9 cellular contexts compared by ENCODE assay signal in genomic region chr14:58395565-58395814, GRCh38. TPM values are rescaled to one million over a fixed set of nuclear protein-coding genes. Genes with fewer than 3 reads are reported as not detected.
A peak's percentile ranks its signal among the peaks of the same experiment; 100 is the strongest.
DNase-seq lines count a peak whose midpoint lies in the region; ATAC-seq and TF ChIP-seq lines count a peak whose summit lies in the region.
"Had no signal": no experiment of that assay in that cellular context is flagged by ENCODE, and none has a peak within 500 bp of the region (broad histone marks: within the 10 kb centered on the region; RNA-seq: fewer than 3 reads in every experiment).

No MANE protein-coding gene starts in this region.

- no peaks in the 10 kb centered on the region for H3K9me3 Mint-ChIP-seq in progenitor cell of endocrine pancreas (ENCODE audit: low read depth)

- H3K36me3 Mint-ChIP-seq in progenitor cell of endocrine pancreas (ENCODE audit: insufficient read depth) = peaks cover 2% of the 10 kb centered on the region

- H3K9me3 ChIP-seq in DOHH2 (ENCODE audit: control insufficient read depth, insufficient read depth, low read length) (no peaks in the 10 kb centered on the region), SJCRH30 (replicated peaks) (no peaks in the 10 kb centered on the region), fibroblast of lung (ENCODE audit: control insufficient read depth, insufficient read depth, low read depth, low read length) (no peaks in the 10 kb centered on the region)

- H4K20me1 ChIP-seq in DOHH2 (ENCODE audit: control insufficient read depth, insufficient read depth, low read depth, low read length) (no peaks in the 10 kb centered on the region), fibroblast of lung (ENCODE audit: control insufficient read depth, extremely low read depth, insufficient read depth, low read length) (no peaks in the 10 kb centered on the region)

- peak overlapping the region; percentile 92 for H3K27ac Mint-ChIP-seq in progenitor cell of endocrine pancreas

- H3K27ac ChIP-seq in DOHH2 (ENCODE audit: low read depth, low read length) (no peak overlapping the region), SJCRH30 (no peak overlapping the region), fibroblast of lung (ENCODE audit: insufficient read depth, low read length) (no peak overlapping the region)

- no peaks in the 10 kb centered on the region for H3K27me3 ChIP-seq in DOHH2 (ENCODE audit: control insufficient read depth, low read length)
- H3K27me3 ChIP-seq in SJCRH30 = no peaks in the 10 kb centered on the region
- H3K27me3 ChIP-seq in fibroblast of lung (ENCODE audit: control insufficient read depth, insufficient read depth, low read length) = no peaks in the 10 kb centered on the region

- peaks cover 3% of the 10 kb centered on the region for H3K4me1 Mint-ChIP-seq in progenitor cell of endocrine pancreas (ENCODE audit: low read depth)

- H3F3A ChIP-seq in DOHH2 (ENCODE audit: control insufficient read depth, insufficient read depth) = 0 out of 2 replicates have a peak, but pooled peaks cover 9% of the 10 kb centered on the region

- H3K36me3 ChIP-seq in DOHH2 (ENCODE audit: control insufficient read depth, low read length) (no peaks in the 10 kb centered on the region), SJCRH30 (no peaks in the 10 kb centered on the region), fibroblast of lung (ENCODE audit: control insufficient read depth, insufficient read depth, low read length) (no peaks in the 10 kb centered on the region)

- H3K4me1 ChIP-seq in DOHH2 (ENCODE audit: control insufficient read depth, low read length) (peaks cover 15% of the 10 kb centered on the region), SJCRH30 (no peaks in the 10 kb centered on the region), fibroblast of lung (ENCODE audit: control insufficient read depth, extremely low read depth, insufficient read depth, low read length) (peaks cover 3% of the 10 kb centered on the region)

- H2AFZ ChIP-seq in fibroblast of lung (ENCODE audit: low read length) = peak overlapping the region; percentile 87

- no peak for DNase-seq in SJCRH30
- no peak for DNase-seq in fibroblast of lung (ENCODE audit: low read depth in 2 of 2)
- no peak for DNase-seq in progenitor cell of endocrine pancreas (ENCODE audit: low spot score, unreplicated experiment)
- DNase-seq in inferior parietal cortex (ENCODE audit: extremely low spot score) = no peak
- DNase-seq in activated CD4-positive, alpha-beta T cell treated with anti-CD3 and anti-CD28 coated beads for 48 hours = no peak

- H3K79me2 ChIP-seq in DOHH2 (ENCODE audit: control insufficient read depth, low read length) (no peaks in the 10 kb centered on the region), fibroblast of lung (ENCODE audit: control insufficient read depth, insufficient read depth, low read length) (no peaks in the 10 kb centered on the region)

- TF ChIP-seq CTCF in DOHH2 (IDR thresholded peaks at IDR 0.05; ENCODE audit: low read depth, low read length, poor library complexity, severe bottlenecking) (no peak), fibroblast of lung (conservative IDR thresholded peaks at IDR 0.05 in 1 of 2, IDR thresholded peaks at IDR 0.05 in 1 of 2; ENCODE audit: low read depth in 1 of 2, low read length in 2 of 2) (no peak), progenitor cell of endocrine pancreas (IDR thresholded peaks at IDR 0.05; ENCODE audit: unreplicated experiment) (no peak)

- peaks cover 13% of the 10 kb centered on the region for H3K27me3 Mint-ChIP-seq in progenitor cell of endocrine pancreas

- no peak for TF ChIP-seq POLR2A in GM18505 (IDR thresholded peaks at IDR 0.05; ENCODE audit: borderline replicate concordance, extremely low read depth, insufficient read depth, insufficient read length)

- H3K4me3 Mint-ChIP-seq in progenitor cell of endocrine pancreas (ENCODE audit: low read depth) = peak overlapping the region; percentile 66

- no peak for ATAC-seq in GM18505 (IDR thresholded peaks at IDR 0.05; ENCODE audit: unreplicated experiment)
- no peak for ATAC-seq in GM21717 (IDR thresholded peaks at IDR 0.05; ENCODE audit: unreplicated experiment)

- no peaks in the 10 kb centered on the region for H3K9me2 ChIP-seq in DOHH2 (replicated peaks; ENCODE audit: control insufficient read depth, low read length)

- peak overlapping the region; percentile 75 for H3K4me3 ChIP-seq in DOHH2 (ENCODE audit: low read length)
- H3K4me3 ChIP-seq in SJCRH30 = peak overlapping the region; percentile 49
- H3K4me3 ChIP-seq in fibroblast of lung (replicated peaks in 1 of 4; ENCODE audit: control extremely low read depth in 1 of 4, insufficient read depth in 1 of 4, low read depth in 3 of 4, low read length in 4 of 4) = peak overlapping the region in 3 of 4 experiments; percentile 41 to 52 (median 50)

- H3K9ac ChIP-seq in fibroblast of lung (ENCODE audit: insufficient read depth, low read length) = peak overlapping the region; percentile 60

- H3K4me2 ChIP-seq in DOHH2 (ENCODE audit: low read length) (peak overlapping the region; percentile 75), fibroblast of lung (ENCODE audit: extremely low read depth, insufficient read depth, low read length) (peak overlapping the region; percentile 76)

RNA-seq across cellular contexts. Expression of gene TOMM20L, which starts 0.2 kb away (rescaled TPM):
- not detected in 2 replicates for total RNA-seq in SJCRH30 (2014; rRNA removed; shearing (Covaris generic))
- total RNA-seq in fibroblast of lung = not detected in 2 replicates
- polyA plus RNA-seq in fibroblast of lung = not detected in 2 replicates
- polyA plus RNA-seq in fibroblast of lung (2012) = not detected in 2 replicates
- polyA minus RNA-seq in fibroblast of lung (ENCODE audit: low replicate concordance) = not detected in 2 replicates
- 0.55 TPM in 1 of 2 replicates, not detected in the other for total RNA-seq in progenitor cell of endocrine pancreas
- total RNA-seq: esophagus mucosa had no signal

RNA-seq across cellular contexts. Expression of gene TIMM9, which starts 31.8 kb away (rescaled TPM):
- 49.2 and 64.5 TPM in 2 replicates for total RNA-seq in SJCRH30 (2014; rRNA removed; shearing (Covaris generic))
- total RNA-seq in fibroblast of lung (20.1 and 29.3 TPM in 2 replicates), progenitor cell of endocrine pancreas (34.1 and 37.9 TPM in 2 replicates)
- 36.2 and 38.3 TPM in 2 replicates for polyA plus RNA-seq in fibroblast of lung
- 43.9 and 55.5 TPM in 2 replicates for polyA plus RNA-seq in fibroblast of lung (2012)
- 2.4 and 2.9 TPM in 2 replicates for polyA minus RNA-seq in fibroblast of lung (ENCODE audit: low replicate concordance)

RNA-seq across cellular contexts. Expression of gene KIAA0586, which starts 32.0 kb away (rescaled TPM):
- total RNA-seq in SJCRH30 (2014; rRNA removed; shearing (Covaris generic)) = 28.5 and 34.4 TPM in 2 replicates
- 13.1 and 17.8 TPM in 2 replicates for total RNA-seq in fibroblast of lung
- polyA plus RNA-seq in fibroblast of lung = 18.9 and 26.5 TPM in 2 replicates
- 10.3 and 14.8 TPM in 2 replicates for polyA plus RNA-seq in fibroblast of lung (2012)
- polyA minus RNA-seq in fibroblast of lung (ENCODE audit: low replicate concordance) = 4.8 and 13.0 TPM in 2 replicates
- total RNA-seq in progenitor cell of endocrine pancreas = 17.7 and 19.8 TPM in 2 replicates
